Comparison of ENCODE assay signal across 7 cellular contexts in the genomic region with DNA sequence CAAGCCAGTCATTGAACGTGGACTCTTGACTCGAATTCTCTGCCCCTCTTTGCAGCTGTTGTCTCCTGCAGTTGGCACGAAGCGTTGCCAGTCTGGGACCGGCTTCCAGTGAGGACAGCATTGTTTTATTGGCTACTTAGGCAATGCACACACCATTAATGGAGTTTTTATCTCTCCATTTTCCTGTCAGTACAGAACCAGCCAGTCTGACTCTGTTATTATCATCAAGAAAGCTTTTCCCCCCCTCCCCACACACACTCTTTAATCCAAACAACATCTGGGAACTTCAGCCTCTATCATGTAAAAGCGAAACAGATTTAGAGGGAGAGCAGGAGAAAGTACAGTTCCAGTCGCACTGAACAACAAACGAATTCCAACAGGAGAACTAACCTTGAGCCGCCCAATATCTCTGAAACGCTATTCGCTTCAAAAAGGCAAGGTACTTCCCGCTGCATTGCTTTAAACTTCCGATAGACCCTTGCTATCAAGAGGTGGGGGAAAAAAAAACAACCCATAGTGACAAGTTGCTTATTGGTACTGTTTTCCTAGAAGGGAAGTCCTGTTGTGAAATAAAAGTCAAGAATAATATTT. TPM values are rescaled to one million over a fixed set of nuclear protein-coding genes. Genes with fewer than 3 reads are reported as not detected.
DNase-seq lines count a peak whose midpoint lies in the region; ATAC-seq and TF ChIP-seq lines count a peak whose summit lies in the region.

No MANE protein-coding gene starts in this region.

- H3K4me1 ChIP-seq in Panc1 (ENCODE audit: control insufficient read depth, insufficient read depth, low read length) (peaks cover 41% of the 10 kb centered on the region), trophoblast cell (ENCODE audit: control insufficient read depth in 1 of 2, insufficient read depth in 2 of 2, low read length in 2 of 2) (peaks cover 19 to 24% of the 10 kb centered on the region in 2 experiments)

- TF ChIP-seq CTCF in Panc1 (IDR thresholded peaks at IDR 0.05) (no peak), fibroblast of pulmonary artery (IDR thresholded peaks at IDR 0.05; ENCODE audit: low read length, missing control alignments) (no peak)

- CTCF ChIA-PET in Panc1 (lab: Charles Lee) = no interaction called here

- H3K79me2 ChIP-seq in trophoblast cell (ENCODE audit: control insufficient read depth, insufficient read depth, low read length, poor library complexity) = peaks cover 3% of the 10 kb centered on the region

- peak overlapping the region; percentile 4 for H2BK5ac ChIP-seq in trophoblast cell (ENCODE audit: low read depth, low read length, poor library complexity)

- H3K4me3 ChIP-seq in Panc1 (ENCODE audit: low read depth in 2 of 2, low read length in 2 of 2) (peak overlapping the region; percentile 22 to 37), fibroblast of pulmonary artery (replicated peaks; ENCODE audit: low read depth, low read length) (peak overlapping the region; percentile 48), trophoblast cell (ENCODE audit: low read depth, low read length) (no peak overlapping the region)

- H2AK5ac ChIP-seq in trophoblast cell (ENCODE audit: low read length) = no peak overlapping the region

- WGBS in trophoblast cell (ENCODE audit: extremely low coverage, insufficient coverage, insufficient read length) = no CpG with 5 or more reads among the region's 13 CpGs

- H3K4ac ChIP-seq in trophoblast cell (ENCODE audit: low read depth, low read length) = no peak overlapping the region

- peak overlapping the region; percentile 32 for H4K91ac ChIP-seq in trophoblast cell (ENCODE audit: low read depth, low read length)

- H3K9ac ChIP-seq in trophoblast cell (ENCODE audit: low read length) = no peak overlapping the region

- no peak overlapping the region for H4K12ac ChIP-seq in trophoblast cell (ENCODE audit: low read depth, low read length)

- peak overlapping the region; percentile 12 for H3K18ac ChIP-seq in trophoblast cell (ENCODE audit: low read length)

- in situ Hi-C loops in Panc1 (cut with HindIII; ENCODE audit: low pct_unique_long_range_greater_than_20kb, low sequenced_read_pairs) = no loop called here

- no peak overlapping the region for H3K23ac ChIP-seq in trophoblast cell (ENCODE audit: low read length)

- H3K79me1 ChIP-seq in trophoblast cell (ENCODE audit: low read length) = peaks cover 4% of the 10 kb centered on the region

- no TSS peak for BruUV-seq in Panc1 (replicated peaks; lab: Mats Ljungman, UMichigan)

- H3K27ac ChIP-seq in Panc1 (ENCODE audit: low read length) (peak overlapping the region; percentile 95), trophoblast cell (ENCODE audit: low read depth, low read length) (peak overlapping the region; percentile 42)

- peak overlapping the region; percentile 37 for H2BK12ac ChIP-seq in trophoblast cell (ENCODE audit: low read length)

- H3K27me3 ChIP-seq in Panc1 (ENCODE audit: control insufficient read depth, insufficient read depth, low read length) (no peaks in the 10 kb centered on the region), trophoblast cell (ENCODE audit: insufficient read depth, low read length) (no peaks in the 10 kb centered on the region)

- intact Hi-C loops in Panc1 (cut with micrococcal nuclease; ENCODE audit: unreplicated experiment) = no loop called here

- H4K8ac ChIP-seq in trophoblast cell (ENCODE audit: low read depth, low read length) = no peak overlapping the region

- no peaks in the 10 kb centered on the region for H3K36me3 ChIP-seq in Panc1 (ENCODE audit: control insufficient read depth, insufficient read depth, low read length)
- H3K36me3 ChIP-seq in trophoblast cell (ENCODE audit: control insufficient read depth in 1 of 2, insufficient read depth in 2 of 2, low read length in 2 of 2) = peaks cover 0 to 3% of the 10 kb centered on the region in 2 experiments

- no peak overlapping the region for H3K4me2 ChIP-seq in trophoblast cell (ENCODE audit: low read length)

- no peaks in the 10 kb centered on the region for H3K9me3 ChIP-seq in Panc1 (ENCODE audit: control insufficient read depth, insufficient read depth, low read depth, low read length)
- no peaks in the 10 kb centered on the region for H3K9me3 ChIP-seq in trophoblast cell (ENCODE audit: insufficient read depth, low read depth, low read length)

- POLR2A ChIA-PET in Panc1 (lab: Charles Lee) = no interaction called here

- ATAC-seq in Panc1 = no peak
- no peak for ATAC-seq in HG03442 (IDR thresholded peaks at IDR 0.05; ENCODE audit: unreplicated experiment)
- no peak for ATAC-seq in HG02870 (IDR thresholded peaks at IDR 0.05; ENCODE audit: unreplicated experiment)

- H3K14ac ChIP-seq in trophoblast cell (ENCODE audit: low read length) = no peak overlapping the region

- no peak overlapping the region for H2AFZ ChIP-seq in trophoblast cell (ENCODE audit: insufficient read depth, low read length, poor library complexity)

- DNase-seq in HT-29 (ENCODE audit: low spot score) (peak; percentile 58), Panc1 (ENCODE audit: low read depth, low spot score) (no peak), fibroblast of pulmonary artery (ENCODE audit: low read depth) (peak; percentile 52), trophoblast cell (no peak), NCI-H526 treated with DMSO at 0.1 percent for 48 hours (lab: John Stamatoyannopoulos, UW) (no peak)

- H2BK120ac ChIP-seq in trophoblast cell (ENCODE audit: insufficient read depth, low read length, poor library complexity) = peak overlapping the region; percentile 41

RNA-seq across cellular contexts. Expression of a gene that starts 38.2 kb away (rescaled TPM):
- total RNA-seq in HT-29 (2014; rRNA removed; shearing (Covaris generic)) = 6.6 and 7.1 TPM in 2 replicates
- 27.6 TPM for total RNA-seq in Panc1 (2021; ENCODE audit: unreplicated experiment)
- polyA plus RNA-seq in Panc1 (2012; ENCODE audit: insufficient read length) = 21.5 TPM
- polyA plus RNA-seq in trophoblast cell (2013) = 25.7 and 27.4 TPM in 2 replicates

Comparison
In these comparisons a context has a peak if more than half of its experiments do, and no peak if none do; other contexts are left out.
1. DNase-seq: peak in HT-29 (single experiment) and fibroblast of pulmonary artery (single experiment); none in Panc1 (single experiment), trophoblast cell (0 of 2) and NCI-H526 treated with DMSO at 0.1 percent for 48 hours (single experiment).